9 cellular contexts compared by ENCODE assay signal in genomic region chr9:35095175-35095574, GRCh38. TPM values are rescaled to one million over a fixed set of nuclear protein-coding genes. Genes with fewer than 3 reads are reported as not detected.
A peak's percentile ranks its signal among the peaks of the same experiment; 100 is the strongest.
DNase-seq lines count a peak whose midpoint lies in the region; ATAC-seq and TF ChIP-seq lines count a peak whose summit lies in the region.
"Had no signal": no experiment of that assay in that cellular context is flagged by ENCODE, and none has a peak within 500 bp of the region (broad histone marks: within the 10 kb centered on the region; RNA-seq: fewer than 3 reads in every experiment).

No MANE protein-coding gene starts in this region.

- CTCF ChIA-PET in HEK293 (lab: Yijun Ruan, JAX): interaction anchor here (0.5 to 5.4 kb wide), 11 partner anchors 9 to 875 kb away, joined by 3 to 40 read pairs (median 5); partner anchors contain the start of genes FANCG and VCP

- no peaks in the 10 kb centered on the region for H4K20me1 ChIP-seq in BLaER1 treated with 17β-estradiol and CSF1 and Interleukin-3, amounts not matched to agents 10 nM and 100 nM

- H3K18ac ChIP-seq in mesenchymal stem cell (ENCODE audit: low read depth in 1 of 2, low read length in 2 of 2): no peak overlapping the region

- H3K9me3 ChIP-seq in BLaER1 treated with 17β-estradiol and CSF1 and Interleukin-3, amounts not matched to agents 10 nM and 100 nM (replicated peaks in 1 of 11): no peaks in the 10 kb centered on the region
- H3K9me3 ChIP-seq in HEK293 (ENCODE audit: control insufficient read depth, insufficient read depth, low read depth, low read length) (no peaks in the 10 kb centered on the region), mesenchymal stem cell (ENCODE audit: control insufficient read depth, low read length) (no peaks in the 10 kb centered on the region)

- TF ChIP-seq CTCF in HEK293 (tag by site-specific recombination; IDR thresholded peaks at IDR 0.05): no peak

- H2AK5ac ChIP-seq in mesenchymal stem cell (ENCODE audit: low read length, severe bottlenecking): peak overlapping the region; percentile 17

- no peaks in the 10 kb centered on the region for H3K27me3 Mint-ChIP-seq in activated T-helper 2 cell treated with anti-CD3 and anti-CD28 coated beads, Interferon-gamma antibody, Interleukin-2, Interleukin-4, amounts not matched to agents 10 μg/mL and 5 μg/mL and 100 μg/mL, durations not matched to agents 14 hours and 24 hours and 36 hours (ENCODE audit: low read depth)

- H2BK5ac ChIP-seq in mesenchymal stem cell (ENCODE audit: low read depth, low read length, poor library complexity, severe bottlenecking): no peak overlapping the region

- intact Hi-C loops in activated T-helper 2 cell treated with anti-CD3 and anti-CD28 coated beads, Interferon-gamma antibody, Interleukin-2, Interleukin-4, amounts not matched to agents 10 μg/mL and 5 μg/mL and 100 μg/mL, durations not matched to agents 14 hours and 24 hours and 36 hours (cut with micrococcal nuclease): loop anchor here (5.0 kb wide), 1 partner anchor 333 kb away; no protein-coding TSS in a partner anchor

- H3K27ac Mint-ChIP-seq in activated T-helper 2 cell treated with anti-CD3 and anti-CD28 coated beads, Interferon-gamma antibody, Interleukin-2, Interleukin-4, amounts not matched to agents 10 μg/mL and 5 μg/mL and 100 μg/mL, durations not matched to agents 14 hours and 24 hours and 36 hours: peak overlapping the region; percentile 56

- no peak overlapping the region for H2BK120ac ChIP-seq in mesenchymal stem cell (ENCODE audit: low read depth, low read length)

- H3K4me2 ChIP-seq in BLaER1 treated with 17β-estradiol and CSF1 and Interleukin-3, amounts not matched to agents 10 nM and 100 nM: peak overlapping the region; percentile 77 to 94 (median 90)
- no peak overlapping the region for H3K4me2 ChIP-seq in mesenchymal stem cell (ENCODE audit: low read length, poor library complexity, severe bottlenecking)

- H3K79me1 ChIP-seq in mesenchymal stem cell (replicated peaks; ENCODE audit: low read length, poor library complexity, severe bottlenecking): peaks cover 45% of the 10 kb centered on the region

- no peak overlapping the region for H2AFZ ChIP-seq in mesenchymal stem cell (ENCODE audit: low read depth, low read length)

- no peak overlapping the region for H3K14ac ChIP-seq in mesenchymal stem cell (ENCODE audit: low read length in 2 of 2)

- peaks cover 13 to 39% (median 27%) of the 10 kb centered on the region in 10 experiments for H3K4me1 ChIP-seq in BLaER1 treated with 17β-estradiol and CSF1 and Interleukin-3, amounts not matched to agents 10 nM and 100 nM
- H3K4me1 ChIP-seq in HEK293 (ENCODE audit: control insufficient read depth, insufficient read depth, low read length) (no peaks in the 10 kb centered on the region), mesenchymal stem cell (ENCODE audit: control insufficient read depth, insufficient read depth, low read depth, low read length) (peaks cover 10% of the 10 kb centered on the region)

- H3K4me1 Mint-ChIP-seq in activated T-helper 2 cell treated with anti-CD3 and anti-CD28 coated beads, Interferon-gamma antibody, Interleukin-2, Interleukin-4, amounts not matched to agents 10 μg/mL and 5 μg/mL and 100 μg/mL, durations not matched to agents 14 hours and 24 hours and 36 hours (ENCODE audit: low read depth): peaks cover 17% of the 10 kb centered on the region

- POLR2A ChIA-PET in HEK293 (lab: Yijun Ruan, JAX): interaction anchor here (1.1 to 8.1 kb wide), 4 partner anchors 8 to 67 kb away, joined by 5 to 73 read pairs (median 12); partner anchors contain the start of genes FANCG, STOML2, UNC13B and VCP

- 97% methylated on average over 9 of the region's 10 CpGs for WGBS in mesenchymal stem cell

- H3K27me3 ChIP-seq in BLaER1 treated with 17β-estradiol and CSF1 and Interleukin-3, amounts not matched to agents 10 nM and 100 nM: no peaks in the 10 kb centered on the region
- no peaks in the 10 kb centered on the region for H3K27me3 ChIP-seq in mesenchymal stem cell (ENCODE audit: control insufficient read depth in 1 of 2, insufficient read depth in 1 of 2, low read length in 2 of 2)

- H2BK12ac ChIP-seq in mesenchymal stem cell (ENCODE audit: low read length in 2 of 2): no peak overlapping the region

- ATAC-seq in HG02981 (IDR thresholded peaks at IDR 0.05; ENCODE audit: unreplicated experiment) (no peak), HG03108 (IDR thresholded peaks at IDR 0.05; ENCODE audit: unreplicated experiment) (no peak)

- H3K4me3 ChIP-seq in BLaER1 treated with 17β-estradiol and CSF1 and Interleukin-3, amounts not matched to agents 10 nM and 100 nM: peak overlapping the region in 9 of 10 experiments; percentile 72 to 90 (median 84); a peak in 15 of 20 replicates
- H3K4me3 ChIP-seq in HEK293 (ENCODE audit: low read depth, low read length): peak overlapping the region; percentile 90; the same call in 1 of the 2 replicates
- H3K4me3 ChIP-seq in mesenchymal stem cell (ENCODE audit: insufficient read depth in 1 of 2, low read depth in 1 of 2, low read length in 2 of 2): peak overlapping the region in 1 of 2 experiments; percentile 99

- H3K36me3 Mint-ChIP-seq in activated T-helper 2 cell treated with anti-CD3 and anti-CD28 coated beads, Interferon-gamma antibody, Interleukin-2, Interleukin-4, amounts not matched to agents 10 μg/mL and 5 μg/mL and 100 μg/mL, durations not matched to agents 14 hours and 24 hours and 36 hours (ENCODE audit: low read depth): peaks cover 42% of the 10 kb centered on the region

- peak overlapping the region; percentile 14 for H4K91ac ChIP-seq in mesenchymal stem cell (ENCODE audit: low read length)

- no peaks in the 10 kb centered on the region for H3K9me3 Mint-ChIP-seq in activated T-helper 2 cell treated with anti-CD3 and anti-CD28 coated beads, Interferon-gamma antibody, Interleukin-2, Interleukin-4, amounts not matched to agents 10 μg/mL and 5 μg/mL and 100 μg/mL, durations not matched to agents 14 hours and 24 hours and 36 hours

- H3K36me3 ChIP-seq in BLaER1 treated with 17β-estradiol and CSF1 and Interleukin-3, amounts not matched to agents 10 nM and 100 nM: peaks cover 43 to 61% (median 53%) of the 10 kb centered on the region in 11 experiments
- H3K36me3 ChIP-seq in HEK293 (ENCODE audit: control insufficient read depth in 2 of 2, insufficient read depth in 1 of 2, low read length in 2 of 2): peaks cover 0 to 59% of the 10 kb centered on the region in 2 experiments; a peak in 1 of 3 replicates
- H3K36me3 ChIP-seq in mesenchymal stem cell (ENCODE audit: control insufficient read depth in 1 of 2, insufficient read depth in 2 of 2, low read depth in 1 of 2, low read length in 2 of 2): peaks cover 47 to 59% of the 10 kb centered on the region in 2 experiments

- H3K9ac ChIP-seq in BLaER1 treated with 17β-estradiol and CSF1 and Interleukin-3, amounts not matched to agents 10 nM and 100 nM: peak overlapping the region; percentile 92 to 99 (median 96); a peak in 21 of 22 replicates
- H3K9ac ChIP-seq in mesenchymal stem cell (ENCODE audit: low read length): peak overlapping the region; percentile 100

- H2BK15ac ChIP-seq in mesenchymal stem cell (ENCODE audit: low read depth, poor library complexity, severe bottlenecking): no peak overlapping the region

- peak overlapping the region; percentile 85 for H3K4me3 Mint-ChIP-seq in activated T-helper 2 cell treated with anti-CD3 and anti-CD28 coated beads, Interferon-gamma antibody, Interleukin-2, Interleukin-4, amounts not matched to agents 10 μg/mL and 5 μg/mL and 100 μg/mL, durations not matched to agents 14 hours and 24 hours and 36 hours (ENCODE audit: low read depth)

- H3K27ac ChIP-seq in BLaER1 treated with 17β-estradiol and CSF1 and Interleukin-3, amounts not matched to agents 10 nM and 100 nM: peak overlapping the region in 9 of 11 experiments; percentile 94 to 99 (median 96); a peak in 19 of 22 replicates
- H3K27ac ChIP-seq in HEK293 (ENCODE audit: extremely low read depth, low read depth, low read length) (no peak overlapping the region), mesenchymal stem cell (ENCODE audit: low read length, poor library complexity, severe bottlenecking) (no peak overlapping the region)

- no peak overlapping the region for H3K23ac ChIP-seq in mesenchymal stem cell (ENCODE audit: low read length in 2 of 2)

- H3K4ac ChIP-seq in mesenchymal stem cell (ENCODE audit: low read depth in 1 of 2, low read length in 2 of 2): no peak overlapping the region

- peak overlapping the region; percentile 76 for H4K8ac ChIP-seq in mesenchymal stem cell (ENCODE audit: low read length)

- DNase-seq in activated T-helper 2 cell treated with anti-CD3 and anti-CD28 coated beads, Interferon-gamma antibody, Interleukin-2, Interleukin-4, amounts not matched to agents 10 μg/mL and 5 μg/mL and 100 μg/mL, durations not matched to agents 14 hours and 24 hours and 36 hours (ENCODE audit: low spot score): no peak
- DNase-seq in mesenchymal stem cell (no peak), NCI-H2196 (lab: John Stamatoyannopoulos, UW; ENCODE audit: unreplicated experiment) (no peak), D341Med (ENCODE audit: low spot score) (no peak)
- DNase-seq: NCI-H446 had no signal

RNA-seq across cellular contexts. Expression of gene PIGO, which starts 1.2 kb away (rescaled TPM):
- 33.0 and 37.8 TPM in 2 replicates for total RNA-seq in activated T-helper 2 cell treated with anti-CD3 and anti-CD28 coated beads, Interferon-gamma antibody, Interleukin-2, Interleukin-4, amounts not matched to agents 10 μg/mL and 5 μg/mL and 100 μg/mL, durations not matched to agents 14 hours and 24 hours and 36 hours
- 14.0 TPM for polyA plus RNA-seq in mesenchymal stem cell (2013, experiment 1 of 2)
- 14.1 TPM for polyA plus RNA-seq in mesenchymal stem cell (2013, experiment 2 of 2)

RNA-seq across cellular contexts. Expression of gene STOML2, which starts 7.8 kb away (rescaled TPM):
- 211 and 214 TPM in 2 replicates for total RNA-seq in activated T-helper 2 cell treated with anti-CD3 and anti-CD28 coated beads, Interferon-gamma antibody, Interleukin-2, Interleukin-4, amounts not matched to agents 10 μg/mL and 5 μg/mL and 100 μg/mL, durations not matched to agents 14 hours and 24 hours and 36 hours
- polyA plus RNA-seq in mesenchymal stem cell (2013, experiment 1 of 2): 95.3 TPM
- polyA plus RNA-seq in mesenchymal stem cell (2013, experiment 2 of 2): 89.1 TPM

RNA-seq across cellular contexts. Expression of gene FANCG, which starts 15.4 kb away (rescaled TPM):
- 102 and 107 TPM in 2 replicates for total RNA-seq in activated T-helper 2 cell treated with anti-CD3 and anti-CD28 coated beads, Interferon-gamma antibody, Interleukin-2, Interleukin-4, amounts not matched to agents 10 μg/mL and 5 μg/mL and 100 μg/mL, durations not matched to agents 14 hours and 24 hours and 36 hours
- 5.8 TPM for polyA plus RNA-seq in mesenchymal stem cell (2013, experiment 1 of 2)
- 6.7 TPM for polyA plus RNA-seq in mesenchymal stem cell (2013, experiment 2 of 2)

RNA-seq across cellular contexts. Expression of gene ATOSB, which starts 20.5 kb away (rescaled TPM):
- 7.0 and 7.3 TPM in 2 replicates for total RNA-seq in activated T-helper 2 cell treated with anti-CD3 and anti-CD28 coated beads, Interferon-gamma antibody, Interleukin-2, Interleukin-4, amounts not matched to agents 10 μg/mL and 5 μg/mL and 100 μg/mL, durations not matched to agents 14 hours and 24 hours and 36 hours
- polyA plus RNA-seq in mesenchymal stem cell (2013, experiment 1 of 2): 43.5 TPM
- polyA plus RNA-seq in mesenchymal stem cell (2013, experiment 2 of 2): 43.3 TPM

RNA-seq across cellular contexts. Expression of gene VCP, which starts 22.8 kb away (rescaled TPM):
- total RNA-seq in activated T-helper 2 cell treated with anti-CD3 and anti-CD28 coated beads, Interferon-gamma antibody, Interleukin-2, Interleukin-4, amounts not matched to agents 10 μg/mL and 5 μg/mL and 100 μg/mL, durations not matched to agents 14 hours and 24 hours and 36 hours: 361 and 366 TPM in 2 replicates
- 135 TPM for polyA plus RNA-seq in mesenchymal stem cell (2013, experiment 1 of 2)
- 128 TPM for polyA plus RNA-seq in mesenchymal stem cell (2013, experiment 2 of 2)

Comparison
In these comparisons a context has a peak if more than half of its experiments do, and no peak if none do; other contexts are left out.
1. H3K27ac ChIP-seq: peak in BLaER1 treated with 17β-estradiol and CSF1 and Interleukin-3, amounts not matched to agents 10 nM and 100 nM (9 of 11); none in HEK293 (single experiment) and mesenchymal stem cell (single experiment).